Comparison of ENCODE assay signal across 18 cellular contexts in genomic region chr2:40367652-40368051, GRCh38.
A peak's percentile ranks its signal among the peaks of the same experiment; 100 is the strongest.
DNase-seq lines count a peak whose midpoint lies in the region; ATAC-seq and TF ChIP-seq lines count a peak whose summit lies in the region.
"Had no signal": no experiment of that assay in that cellular context is flagged by ENCODE, and none has a peak within 500 bp of the region (broad histone marks: within the 10 kb centered on the region; RNA-seq: fewer than 3 reads in every experiment).

No MANE protein-coding gene starts in this region.

- peaks cover 12% of the 10 kb centered on the region for H3K4me1 ChIP-seq in vagina

- intact Hi-C loops in vagina (cut with DNase I), result no loop called here

- H3K36me3 ChIP-seq in vagina, result no peaks in the 10 kb centered on the region
- H3K36me3 ChIP-seq: BLaER1, suprapubic skin had no signal

- TF ChIP-seq CTCF in fibroblast of the aortic adventitia (IDR thresholded peaks at IDR 0.05; ENCODE audit: insufficient read depth, low read length) (no peak), vagina (IDR thresholded peaks at IDR 0.05) (no peak)

- H3K4me3 ChIP-seq in fibroblast of the aortic adventitia (ENCODE audit: low read depth, low read length) (no peak overlapping the region), vagina (no peak overlapping the region)
- H3K4me3 ChIP-seq: BLaER1, suprapubic skin had no signal

- no peaks in the 10 kb centered on the region for H3K27me3 ChIP-seq in vagina
- H3K27me3 ChIP-seq: BLaER1, suprapubic skin had no signal

- DNase-seq in NCI-H82 (lab: John Stamatoyannopoulos, UW) (peak; percentile 45), NCI-H82 treated with DMSO at 0.1 percent for 48 hours (lab: John Stamatoyannopoulos, UW; ENCODE audit: unreplicated experiment) (no peak), amniotic epithelial cell (ENCODE audit: low read depth) (peak; percentile 74), fibroblast of the aortic adventitia (ENCODE audit: low read depth) (peak; percentile 76), vagina (ENCODE audit: extremely low spot score in 2 of 2) (no peak), NCI-H345 treated with DMSO at 0.1 percent for 48 hours (lab: John Stamatoyannopoulos, UW; ENCODE audit: unreplicated experiment) (no peak)
- DNase-seq in stimulated activated CD4-positive, alpha-beta T cell treated with anti-CD3 and anti-CD28 coated beads, Interleukin-4, amount 100 ng/mL, for 1 hour, result no peak
- DNase-seq: 8988T; activated CD8-positive, alpha-beta T cell treated with anti-CD3 and anti-CD28 coated beads, Interleukin-2, amount 10 ng/mL, durations not matched to agents 7 days and 5 days; activated T-cell treated with anti-CD3 and anti-CD28 coated beads, Interleukin-2, amount 50 U/mL, for 48 hours; hypothalamus; kidney; NCI-H446 treated with DMSO at 0.1 percent for 48 hours had no signal

- H3K27ac ChIP-seq in vagina, result no peak overlapping the region
- H3K27ac ChIP-seq: BLaER1, suprapubic skin had no signal

- TF ChIP-seq POLR2A in vagina (IDR thresholded peaks at IDR 0.05), result no peak
- no peak for TF ChIP-seq POLR2A in GM18505 (IDR thresholded peaks at IDR 0.05; ENCODE audit: borderline replicate concordance, extremely low read depth, insufficient read depth, insufficient read length)

- ATAC-seq in GM18505 (IDR thresholded peaks at IDR 0.05; ENCODE audit: unreplicated experiment), result no peak
- ATAC-seq: activated CD8-positive, alpha-beta T cell treated with anti-CD3 and anti-CD28 coated beads, Interleukin-2, amount 10 ng/mL, durations not matched to agents 7 days and 5 days; Right ventricle myocardium inferior; WTC11 had no signal

- no peaks in the 10 kb centered on the region for H3K9me3 ChIP-seq in vagina
- H3K9me3 ChIP-seq: suprapubic skin had no signal

Comparison
In these comparisons a context has a peak if more than half of its experiments do, and no peak if none do; other contexts are left out.
1. DNase-seq: peak in NCI-H82 (single experiment), amniotic epithelial cell (single experiment) and fibroblast of the aortic adventitia (single experiment); none in NCI-H82 treated with DMSO at 0.1 percent for 48 hours (single experiment), stimulated activated CD4-positive, alpha-beta T cell treated with anti-CD3 and anti-CD28 coated beads, Interleukin-4, amount 100 ng/mL, for 1 hour (single experiment), vagina (0 of 2) and NCI-H345 treated with DMSO at 0.1 percent for 48 hours (single experiment).